In genomic region chr6:161836643-161837448, GRCh38 we compare ENCODE assay signal across 13 cellular contexts.
DNase-seq lines count a peak whose midpoint lies in the region; ATAC-seq, FAIRE-seq and TF ChIP-seq lines count a peak whose summit lies in the region.
"Had no signal": no experiment of that assay in that cellular context is flagged by ENCODE, and none has a peak within 500 bp of the region (broad histone marks: within the 10 kb centered on the region; RNA-seq: fewer than 3 reads in every experiment).

No MANE protein-coding gene starts in this region.

- DNase-seq in GM03348 (ENCODE audit: low spot score) (peak; percentile 11), fibroblast of lung (ENCODE audit: low read depth in 2 of 2) (peak; percentile 31 to 58), pancreas (peak in 1 of 6 donors; percentile 30), psoas muscle (no peak), NCI-H187 (lab: John Stamatoyannopoulos, UW) (no peak)
- DNase-seq: activated T-cell treated with anti-CD3 and anti-CD28 coated beads for 4 hours, foreskin melanocyte, GOT3, MM.1S had no signal

- H3K27ac ChIP-seq in OCI-LY3 (ENCODE audit: low read length), result no peak overlapping the region
- H3K27ac ChIP-seq in fibroblast of lung (ENCODE audit: insufficient read depth, low read length), result no peak overlapping the region
- H3K27ac ChIP-seq in pancreas, result no peak overlapping the region
- no peak overlapping the region for H3K27ac ChIP-seq in psoas muscle
- H3K27ac ChIP-seq: ascending aorta had no signal

- H4K20me1 ChIP-seq in OCI-LY3 (ENCODE audit: insufficient read depth, low read length) (no peaks in the 10 kb centered on the region), fibroblast of lung (ENCODE audit: control insufficient read depth, extremely low read depth, insufficient read depth, low read length) (no peaks in the 10 kb centered on the region)

- no peaks in the 10 kb centered on the region for H3K27me3 ChIP-seq in OCI-LY3 (ENCODE audit: low read depth, low read length)
- H3K27me3 ChIP-seq in fibroblast of lung (ENCODE audit: control insufficient read depth, insufficient read depth, low read length), result no peaks in the 10 kb centered on the region
- no peaks in the 10 kb centered on the region for H3K27me3 ChIP-seq in pancreas
- H3K27me3 ChIP-seq in psoas muscle (ENCODE audit: insufficient read depth in 3 of 3, low read length in 2 of 3), result no peaks in the 10 kb centered on the region
- H3K27me3 ChIP-seq: ascending aorta had no signal

- no peak overlapping the region for H3K4me2 ChIP-seq in OCI-LY3 (ENCODE audit: low read length)
- H3K4me2 ChIP-seq in fibroblast of lung (ENCODE audit: extremely low read depth, insufficient read depth, low read length), result no peak overlapping the region

- no peaks in the 10 kb centered on the region for H3K9me3 ChIP-seq in OCI-LY3 (ENCODE audit: insufficient read depth, low read length)
- H3K9me3 ChIP-seq in fibroblast of lung (ENCODE audit: control insufficient read depth, insufficient read depth, low read depth, low read length), result no peaks in the 10 kb centered on the region
- no peaks in the 10 kb centered on the region for H3K9me3 ChIP-seq in pancreas
- no peaks in the 10 kb centered on the region for H3K9me3 ChIP-seq in psoas muscle
- H3K9me3 ChIP-seq: ascending aorta had no signal

- H3K4me3 ChIP-seq in OCI-LY3 (ENCODE audit: low read length) (no peak overlapping the region), fibroblast of lung (replicated peaks in 1 of 4; ENCODE audit: control extremely low read depth in 1 of 4, insufficient read depth in 1 of 4, low read depth in 3 of 4, low read length in 4 of 4) (no peak overlapping the region), pancreas (peak overlapping the region in 1 of 4 donors; percentile 26), psoas muscle (no peak overlapping the region)
- H3K4me3 ChIP-seq: ascending aorta had no signal

- TF ChIP-seq CTCF in OCI-LY3 (IDR thresholded peaks at IDR 0.05; ENCODE audit: low read depth, low read length) (peak; percentile 13; the same call in 1 of the 2 replicates), fibroblast of lung (conservative IDR thresholded peaks at IDR 0.05 in 1 of 2, IDR thresholded peaks at IDR 0.05 in 1 of 2; ENCODE audit: low read depth in 1 of 2, low read length in 2 of 2) (peak in 1 of 2 donors; percentile 75), pancreas (IDR thresholded peaks at IDR 0.05) (peak; percentile 10 to 45 (median 34)), psoas muscle (IDR thresholded peaks at IDR 0.05) (no peak)

- ATAC-seq in pancreas (peak; percentile 82 to 95 (median 88)), HG02840 (IDR thresholded peaks at IDR 0.05; ENCODE audit: low FRiP score, unreplicated experiment) (no peak), psoas muscle (no peak)
- ATAC-seq: stimulated activated memory B cell treated with anti-CD40 and anti-IgM and Interleukin-4, amounts not matched to agents 10 μg/mL and 1 μg/mL and 100 μg/mL, for 72 hours had no signal

- H3K36me3 ChIP-seq in OCI-LY3 (replicated peaks; ENCODE audit: low read depth, low read length) (no peaks in the 10 kb centered on the region), fibroblast of lung (ENCODE audit: control insufficient read depth, insufficient read depth, low read length) (no peaks in the 10 kb centered on the region), pancreas (no peaks in the 10 kb centered on the region), psoas muscle (ENCODE audit: insufficient read depth in 1 of 2, low read depth in 1 of 2) (no peaks in the 10 kb centered on the region)
- H3K36me3 ChIP-seq: ascending aorta had no signal

- H3K79me2 ChIP-seq in OCI-LY3 (ENCODE audit: low read length) (no peaks in the 10 kb centered on the region), fibroblast of lung (ENCODE audit: control insufficient read depth, insufficient read depth, low read length) (no peaks in the 10 kb centered on the region)

- intact Hi-C loops in pancreas (cut with DNase I) (no loop called here), psoas muscle (cut with DNase I) (no loop called here)

- H3K9ac ChIP-seq in OCI-LY3 (ENCODE audit: low read length) (no peak overlapping the region), fibroblast of lung (ENCODE audit: insufficient read depth, low read length) (no peak overlapping the region)

- no peaks in the 10 kb centered on the region for H3K4me1 ChIP-seq in OCI-LY3 (ENCODE audit: low read length)
- no peaks in the 10 kb centered on the region for H3K4me1 ChIP-seq in fibroblast of lung (ENCODE audit: control insufficient read depth, extremely low read depth, insufficient read depth, low read length)
- peaks cover 0 to 3% (median 0%) of the 10 kb centered on the region in 3 donors for H3K4me1 ChIP-seq in pancreas
- no peaks in the 10 kb centered on the region for H3K4me1 ChIP-seq in psoas muscle
- H3K4me1 ChIP-seq: ascending aorta had no signal

- no peak for FAIRE-seq in pancreas (lab: Jason Lieb, UNC)

- 44 to 48% methylated on average over 15 of the region's 15 CpGs for WGBS in pancreas, 2 donors
- 90 to 91% (median 90%) methylated on average over 15 of the region's 15 CpGs for WGBS in psoas muscle, 3 donors

- no peak overlapping the region for H2AFZ ChIP-seq in OCI-LY3 (ENCODE audit: low read depth, low read length)
- H2AFZ ChIP-seq in fibroblast of lung (ENCODE audit: low read length), result no peak overlapping the region

Comparison
In these comparisons a context has a peak if more than half of its experiments do, and no peak if none do; other contexts are left out.
1. DNase-seq: peak in GM03348 (single experiment) and fibroblast of lung (2 of 2); none in psoas muscle (0 of 2) and NCI-H187 (0 of 2).
2. ATAC-seq: peak in pancreas (4 of 4); none in HG02840 (single experiment) and psoas muscle (0 of 4).